Comparison of ENCODE assay signal across 12 cellular contexts in the genomic region with DNA sequence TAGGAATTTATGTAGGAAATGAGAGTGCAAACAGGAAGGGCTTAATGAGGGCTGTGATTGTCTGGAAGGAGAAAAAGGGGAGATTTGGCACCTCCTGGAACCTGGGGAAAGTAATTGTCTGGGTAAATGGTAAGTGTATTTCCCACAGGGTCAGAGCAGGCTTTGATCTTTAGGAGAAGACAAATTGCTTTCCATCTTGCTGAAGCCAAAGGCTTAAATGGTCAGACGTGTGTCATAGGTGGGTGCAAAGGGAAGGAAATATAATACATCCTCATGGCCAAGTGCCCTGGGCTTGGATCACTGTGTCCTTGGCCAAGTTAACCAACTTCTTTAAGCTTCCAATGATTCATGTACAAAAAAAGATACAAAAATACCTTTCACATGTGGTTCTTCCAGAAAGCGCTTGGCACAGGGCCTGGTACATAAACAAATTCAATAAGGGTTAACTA. TPM values are rescaled to one million over a fixed set of nuclear protein-coding genes. Genes with fewer than 3 reads are reported as not detected.
DNase-seq lines count a peak whose midpoint lies in the region; ATAC-seq, FAIRE-seq and TF ChIP-seq lines count a peak whose summit lies in the region.
"Had no signal": no experiment of that assay in that cellular context is flagged by ENCODE, and none has a peak within 500 bp of the region (broad histone marks: within the 10 kb centered on the region; RNA-seq: fewer than 3 reads in every experiment).

No MANE protein-coding gene starts in this region.

- H3K4me2 ChIP-seq in HCT116 (ENCODE audit: low read length): peak overlapping the region; percentile 74; the same call in 1 of the 2 replicates

- no peak for ATAC-seq in HCT116
- no peak for ATAC-seq in naive thymus-derived CD4-positive, alpha-beta T cell
- no peak for ATAC-seq in HG03571 (IDR thresholded peaks at IDR 0.05; ENCODE audit: unreplicated experiment)
- ATAC-seq in HG03175 (IDR thresholded peaks at IDR 0.05; ENCODE audit: unreplicated experiment): no peak

- FAIRE-seq in bronchial epithelial cell (lab: Jason Lieb, UNC): no peak

- TF ChIP-seq CTCF in HCT116 (IDR thresholded peaks at IDR 0.05 in 2 of 3, conservative IDR thresholded peaks at IDR 0.05 in 1 of 3; ENCODE audit: borderline replicate concordance in 1 of 3, insufficient read depth in 1 of 3, low read depth in 2 of 3, low read length in 2 of 3) (no peak), bronchial epithelial cell (IDR thresholded peaks at IDR 0.05; ENCODE audit: insufficient read depth, low read length, severe bottlenecking) (no peak), dorsolateral prefrontal cortex (IDR thresholded peaks at IDR 0.05 in 54 of 56, conservative IDR thresholded peaks at IDR 0.05 in 2 of 56; ENCODE audit: low read depth in 1 of 56, partially characterized antibody in 56 of 56) (no peak)

- no peaks in the 10 kb centered on the region for H4K20me1 ChIP-seq in HCT116 (ENCODE audit: insufficient read depth)

- peaks cover 0 to 14% (median 0%) of the 10 kb centered on the region in 5 donors for H3K27me3 Mint-ChIP-seq in naive thymus-derived CD4-positive, alpha-beta T cell

- BruUV-seq in HCT116 (replicated peaks; lab: Mats Ljungman, UMichigan): no TSS peak

- no peaks in the 10 kb centered on the region for H3K27me3 ChIP-seq in ACC112 (ENCODE audit: insufficient read depth, low read length)
- no peaks in the 10 kb centered on the region for H3K27me3 ChIP-seq in HCT116 (ENCODE audit: insufficient read depth, low read length)
- H3K27me3 ChIP-seq in bronchial epithelial cell (ENCODE audit: control insufficient read depth, insufficient read depth, low read length): no peaks in the 10 kb centered on the region
- H3K27me3 ChIP-seq in naive thymus-derived CD4-positive, alpha-beta T cell (ENCODE audit: control insufficient read depth in 2 of 2, insufficient read depth in 2 of 2, low read length in 2 of 2): no peaks in the 10 kb centered on the region
- H3K27me3 ChIP-seq in dorsolateral prefrontal cortex: no peaks in the 10 kb centered on the region

- H3K36me3 Mint-ChIP-seq in naive thymus-derived CD4-positive, alpha-beta T cell: no peaks in the 10 kb centered on the region

- no peak for DNase-seq in HCT116 (ENCODE audit: low read depth, low spot score)
- DNase-seq in bronchial epithelial cell (ENCODE audit: low read depth): peak; percentile 76
- DNase-seq in naive thymus-derived CD4-positive, alpha-beta T cell: no peak
- DNase-seq in dorsolateral prefrontal cortex: no peak
- DNase-seq in NCI-H524 treated with DMSO at 0.1 percent for 48 hours (lab: John Stamatoyannopoulos, UW): no peak
- DNase-seq: cortex of kidney, H7, SHP77 treated with DMSO at 0.1 percent for 48 hours had no signal

- H3K9me2 ChIP-seq in HCT116 (ENCODE audit: insufficient read depth): no peaks in the 10 kb centered on the region

- no peak for TF ChIP-seq POLR2A in HCT116 (IDR thresholded peaks at IDR 0.05; ENCODE audit: borderline replicate concordance, extremely low read depth, insufficient read depth, insufficient read length)

- H3K79me2 ChIP-seq in ACC112 (ENCODE audit: control insufficient read depth, insufficient read depth, low read length, unreplicated experiment) (peaks cover 13% of the 10 kb centered on the region), HCT116 (ENCODE audit: insufficient read depth, low read length) (no peaks in the 10 kb centered on the region)

- H3K27ac Mint-ChIP-seq in naive thymus-derived CD4-positive, alpha-beta T cell: peak overlapping the region in 2 of 9 donors; percentile 2 to 81

- peak overlapping the region; percentile 3 to 89 (median 84) for H3K4me3 Mint-ChIP-seq in naive thymus-derived CD4-positive, alpha-beta T cell

- H3K9ac ChIP-seq in HCT116 (ENCODE audit: low read length): no peak overlapping the region

- H3K9me3 Mint-ChIP-seq in naive thymus-derived CD4-positive, alpha-beta T cell: no peaks in the 10 kb centered on the region

- TF ChIP-seq RAD21 in HCT116 (IDR thresholded peaks at IDR 0.05; ENCODE audit: low read depth): no peak

- POLR2A ChIA-PET in HCT116 (lab: Charles Lee): no interaction called here
- POLR2A ChIA-PET in naive thymus-derived CD4-positive, alpha-beta T cell (lab: Charles Lee): no interaction called here

- H3K4me1 ChIP-seq in ACC112 (ENCODE audit: control insufficient read depth, insufficient read depth, low read length, unreplicated experiment) (peaks cover 39% of the 10 kb centered on the region), HCT116 (ENCODE audit: control insufficient read depth in 1 of 2, insufficient read depth in 2 of 2, low read length in 2 of 2) (peaks cover 3 to 21% of the 10 kb centered on the region in 2 experiments; a peak in 2 of 4 replicates)
- peaks cover 6% of the 10 kb centered on the region in 2 donors for H3K4me1 ChIP-seq in naive thymus-derived CD4-positive, alpha-beta T cell (ENCODE audit: control insufficient read depth in 2 of 2, insufficient read depth in 2 of 2, low read length in 2 of 2)

- H3K4me3 ChIP-seq in ACC112 (ENCODE audit: low read depth, low read length): 0 out of 2 replicates have a peak overlapping the region, but pooled peaks have one; percentile 1
- H3K4me3 ChIP-seq in HCT116 (replicated peaks in 1 of 2; ENCODE audit: low read depth in 1 of 2, low read length in 2 of 2): no peak overlapping the region
- H3K4me3 ChIP-seq in bronchial epithelial cell (ENCODE audit: low read depth, low read length): no peak overlapping the region
- H3K4me3 ChIP-seq in naive thymus-derived CD4-positive, alpha-beta T cell (ENCODE audit: low read length): no peak overlapping the region
- H3K4me3 ChIP-seq in dorsolateral prefrontal cortex: no peak overlapping the region

- CTCF ChIA-PET in HCT116 (lab: Charles Lee): interaction anchor here (1.2 kb wide), 1 partner anchor 111 kb away, joined by 4 read pairs; no protein-coding TSS in a partner anchor
- CTCF ChIA-PET in naive thymus-derived CD4-positive, alpha-beta T cell (lab: Charles Lee): interaction anchor here (0.6 to 1.0 kb wide), 2 partner anchors 13 to 20 kb away, joined by 3 read pairs; no protein-coding TSS in a partner anchor

- H3K36me3 ChIP-seq in ACC112 (ENCODE audit: insufficient read depth, low read length): no peaks in the 10 kb centered on the region
- H3K36me3 ChIP-seq in HCT116 (ENCODE audit: control insufficient read depth in 1 of 2, insufficient read depth in 2 of 2, low read length in 2 of 2): no peaks in the 10 kb centered on the region
- peaks cover 2% of the 10 kb centered on the region for H3K36me3 ChIP-seq in bronchial epithelial cell (ENCODE audit: control insufficient read depth, insufficient read depth, low read length)
- no peaks in the 10 kb centered on the region for H3K36me3 ChIP-seq in naive thymus-derived CD4-positive, alpha-beta T cell (ENCODE audit: control insufficient read depth in 2 of 3, insufficient read depth in 3 of 3, low read length in 3 of 3)

- H2AFZ ChIP-seq in ACC112 (ENCODE audit: low read length, unreplicated experiment) (no peak overlapping the region), HCT116 (ENCODE audit: low read depth, low read length, poor library complexity, severe bottlenecking) (peak overlapping the region; percentile 99)

- H3K9me3 ChIP-seq in HCT116 (ENCODE audit: control insufficient read depth in 1 of 2, insufficient read depth in 1 of 2, low read depth in 1 of 2, low read length in 2 of 2): no peaks in the 10 kb centered on the region
- no peaks in the 10 kb centered on the region for H3K9me3 ChIP-seq in naive thymus-derived CD4-positive, alpha-beta T cell (ENCODE audit: control insufficient read depth in 2 of 3, low read length in 3 of 3)

- intact Hi-C loops in HCT116 (cut with micrococcal nuclease) (no loop called here), dorsolateral prefrontal cortex (cut with DNase I) (no loop called here)
- intact Hi-C loops in naive thymus-derived CD4-positive, alpha-beta T cell (cut with micrococcal nuclease): no loop called here

- peaks cover 9 to 33% (median 28%) of the 10 kb centered on the region in 7 donors for H3K4me1 Mint-ChIP-seq in naive thymus-derived CD4-positive, alpha-beta T cell

- RAD21 ChIA-PET in HCT116 (lab: Charles Lee; ENCODE audit: low non-redundant PET in 1 of 2, low total read pairs in 2 of 2, uncharacterized antibody in 2 of 2, unreplicated experiment in 2 of 2): no interaction called here

- H3K27ac ChIP-seq in ACC112 (ENCODE audit: low read depth, low read length): peak overlapping the region; percentile 90
- H3K27ac ChIP-seq in HCT116 (ENCODE audit: low read depth, low read length): no peak overlapping the region
- peak overlapping the region; percentile 2 for H3K27ac ChIP-seq in naive thymus-derived CD4-positive, alpha-beta T cell (ENCODE audit: low read depth, low read length)
- peak overlapping the region in 6 of 59 donors; percentile 33 to 84 (median 58) for H3K27ac ChIP-seq in dorsolateral prefrontal cortex

RNA-seq across cellular contexts. Expression of a gene that starts 1.3 kb away (rescaled TPM):
- total RNA-seq in HCT116 (2021; ENCODE audit: unreplicated experiment) (35.8 TPM), bronchial epithelial cell (53.5 and 72.7 TPM in 2 replicates), dorsolateral prefrontal cortex (10 to 100 TPM in 118 of 120 experiments, 1 to 10 TPM in 2; 8.3 to 30.2 (median 16.0) TPM)
- 48.9 and 50.0 TPM in 2 replicates for polyA plus RNA-seq in HCT116 (2012)
- 10 to 100 TPM in 4 of 5 experiments, 1 to 10 TPM in 1; 7.4 to 18.9 (median 12.2) TPM for total RNA-seq in naive thymus-derived CD4-positive, alpha-beta T cell
- polyA plus RNA-seq in naive thymus-derived CD4-positive, alpha-beta T cell: 10 to 100 TPM; 35.0 to 38.0 TPM

RNA-seq across cellular contexts. Expression of a gene that starts 22.7 kb away (rescaled TPM):
- total RNA-seq in HCT116 (2021; ENCODE audit: unreplicated experiment) (not detected), bronchial epithelial cell (0.13 TPM in 1 of 2 replicates, not detected in the other), dorsolateral prefrontal cortex (1 to 10 TPM in 5 of 120 experiments, under 1 TPM in 25, not detected in 90; 0.23 to 2.2 (median 0.54) TPM)
- polyA plus RNA-seq in HCT116 (2012): not detected in 2 replicates
- 10 to 100 TPM in 1 of 5 experiments, 1 to 10 TPM in 1, under 1 TPM in 3; 0.27 to 41.4 (median 0.51) TPM for total RNA-seq in naive thymus-derived CD4-positive, alpha-beta T cell
- under 1 TPM; 0.15 to 0.43 TPM for polyA plus RNA-seq in naive thymus-derived CD4-positive, alpha-beta T cell
- total RNA-seq: H7, kidney epithelial cell had no signal

RNA-seq across cellular contexts. Expression of a gene that starts 47.2 kb away (rescaled TPM):
- total RNA-seq in HCT116 (2021; ENCODE audit: unreplicated experiment) (not detected), bronchial epithelial cell (not detected in 2 replicates), dorsolateral prefrontal cortex (10 to 100 TPM in 1 of 120 experiments, 1 to 10 TPM in 63, under 1 TPM in 45, not detected in 11; 0.16 to 11.0 (median 1.3) TPM)
- 0.02 TPM in 1 of 2 replicates, not detected in the other for polyA plus RNA-seq in HCT116 (2012)
- 1 to 10 TPM in 4 of 5 experiments, under 1 TPM in 1; 0.27 to 1.7 (median 1.3) TPM for total RNA-seq in naive thymus-derived CD4-positive, alpha-beta T cell
- not detected for polyA plus RNA-seq in naive thymus-derived CD4-positive, alpha-beta T cell
- total RNA-seq: H7 had no signal
